In the genomic region with DNA sequence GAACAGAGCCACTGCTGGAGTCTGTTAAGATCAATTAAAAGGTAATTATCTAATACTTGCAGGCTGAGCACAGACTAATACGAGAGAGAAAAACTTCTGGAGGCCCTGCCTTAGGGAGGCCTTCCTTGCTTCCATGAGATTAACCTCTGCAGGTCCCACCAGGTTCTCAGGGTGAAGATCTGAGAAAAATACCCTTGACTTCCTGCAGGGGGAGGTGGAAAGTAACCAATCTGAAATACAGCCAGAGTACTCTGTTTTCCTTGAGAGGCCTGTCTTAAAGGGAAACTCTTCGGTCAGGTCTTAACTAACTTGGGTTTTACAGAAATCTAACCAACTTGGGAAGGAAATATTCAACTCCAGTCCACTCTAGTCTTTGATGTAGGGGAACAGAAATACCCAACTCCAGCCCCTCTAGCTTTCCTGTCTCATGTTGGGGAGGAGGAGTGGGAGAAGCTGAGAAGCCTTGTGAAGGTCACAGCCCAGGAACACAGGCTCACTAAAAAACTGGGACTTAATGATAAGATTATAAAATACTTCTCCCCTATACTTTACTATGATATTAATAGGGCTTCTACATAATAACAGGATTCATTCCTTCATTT, we compare ENCODE assay signal across 9 cellular contexts.
DNase-seq lines count a peak whose midpoint lies in the region; ATAC-seq and TF ChIP-seq lines count a peak whose summit lies in the region.
"Had no signal": no experiment of that assay in that cellular context is flagged by ENCODE, and none has a peak within 500 bp of the region (broad histone marks: within the 10 kb centered on the region; RNA-seq: fewer than 3 reads in every experiment).

No MANE protein-coding gene starts in this region.

- no peak for TF ChIP-seq EP300 in esophagus muscularis mucosa (IDR thresholded peaks at IDR 0.05)

- intact Hi-C loops in esophagus muscularis mucosa (cut with DNase I), result no loop called here

- TF ChIP-seq CTCF in Peyer's patch (IDR thresholded peaks at IDR 0.05), result peak in 5 of 6 experiments; percentile 22 to 75 (median 50)
- peak; percentile 23 to 60 (median 35) for TF ChIP-seq CTCF in esophagus muscularis mucosa (IDR thresholded peaks at IDR 0.05)

- no peaks in the 10 kb centered on the region for H3K9me3 ChIP-seq in Peyer's patch
- H3K9me3 ChIP-seq in esophagus muscularis mucosa, result no peaks in the 10 kb centered on the region
- H3K9me3 ChIP-seq: BLaER1 treated with 17β-estradiol and CSF1 and Interleukin-3, amounts not matched to agents 10 nM and 100 nM had no signal

- no peak for TF ChIP-seq POLR2A in Peyer's patch (IDR thresholded peaks at IDR 0.05)
- no peak for TF ChIP-seq POLR2A in esophagus muscularis mucosa (IDR thresholded peaks at IDR 0.05; ENCODE audit: low read depth)

- DNase-seq in NCI-H1417 (lab: John Stamatoyannopoulos, UW) (peak; percentile 2 to 43 (median 12)), NCI-H1417 treated with DMSO at 0.1 percent for 48 hours (lab: John Stamatoyannopoulos, UW) (no peak), Peyer's patch (no peak), esophagus muscularis mucosa (ENCODE audit: extremely low spot score) (no peak), retina (peak; percentile 11), dedifferentiated amniotic fluid mesenchymal stem cell (ENCODE audit: extremely low spot score) (no peak)

- no peaks in the 10 kb centered on the region for H3K4me1 ChIP-seq in Peyer's patch
- H3K4me1 ChIP-seq in esophagus muscularis mucosa, result no peaks in the 10 kb centered on the region

- 73% methylated on average over 2 of the region's 2 CpGs for WGBS in esophagus muscularis mucosa

- H3K4me3 ChIP-seq in Peyer's patch (no peak overlapping the region), esophagus muscularis mucosa (no peak overlapping the region)
- H3K4me3 ChIP-seq: BLaER1 treated with 17β-estradiol and CSF1 and Interleukin-3, amounts not matched to agents 10 nM and 100 nM had no signal

- ATAC-seq in GM19328 (IDR thresholded peaks at IDR 0.05; ENCODE audit: unreplicated experiment), result peak; percentile 69
- ATAC-seq in HG03139 (IDR thresholded peaks at IDR 0.05; ENCODE audit: unreplicated experiment), result peak; percentile 92

- no peaks in the 10 kb centered on the region for H3K27me3 ChIP-seq in Peyer's patch
- no peaks in the 10 kb centered on the region for H3K27me3 ChIP-seq in esophagus muscularis mucosa
- H3K27me3 ChIP-seq: BLaER1 treated with 17β-estradiol and CSF1 and Interleukin-3, amounts not matched to agents 10 nM and 100 nM had no signal

- H3K36me3 ChIP-seq in Peyer's patch (peaks cover 0 to 8% (median 0%) of the 10 kb centered on the region in 3 donors), esophagus muscularis mucosa (peaks cover 4 to 41% (median 19%) of the 10 kb centered on the region in 4 donors)

- H3K27ac ChIP-seq in Peyer's patch, result no peak overlapping the region
- H3K27ac ChIP-seq in esophagus muscularis mucosa (replicated peaks in 1 of 4), result no peak overlapping the region
- H3K27ac ChIP-seq: BLaER1 treated with 17β-estradiol and CSF1 and Interleukin-3, amounts not matched to agents 10 nM and 100 nM had no signal

Comparison
In these comparisons a context has a peak if more than half of its experiments do, and no peak if none do; other contexts are left out.
1. DNase-seq: peak in NCI-H1417 (3 of 3) and retina (single experiment); none in NCI-H1417 treated with DMSO at 0.1 percent for 48 hours (single experiment), Peyer's patch (0 of 3), esophagus muscularis mucosa (single experiment) and dedifferentiated amniotic fluid mesenchymal stem cell (single experiment).